In genomic region chr22:39170825-39171622, GRCh38 we compare ENCODE assay signal across 8 cellular contexts. TPM values are rescaled to one million over a fixed set of nuclear protein-coding genes. Genes with fewer than 3 reads are reported as not detected.
DNase-seq lines count a peak whose midpoint lies in the region; ATAC-seq lines count a peak whose summit lies in the region.

No MANE protein-coding gene starts in this region.

- ATAC-seq in HG02571 (IDR thresholded peaks at IDR 0.05; ENCODE audit: unreplicated experiment) = peak; percentile 71
- peak; percentile 96 for ATAC-seq in left lobe of liver
- ATAC-seq in HG03139 (IDR thresholded peaks at IDR 0.05; ENCODE audit: unreplicated experiment) = no peak

- DNase-seq in DMS153 (lab: John Stamatoyannopoulos, UW) (peak; percentile 75), NCI-H2171 treated with DMSO at 0.1 percent for 48 hours (lab: John Stamatoyannopoulos, UW) (peak; percentile 67), left lobe of liver (ENCODE audit: low spot score) (peak; percentile 83)
- DNase-seq in activated CD4-positive, CD25-positive, alpha-beta regulatory T cell treated with anti-CD3 and anti-CD28 coated beads, Interleukin-2, amount 50 U/mL, for 72 hours = peak; percentile 93
- DNase-seq in central memory CD4-positive, alpha-beta T cell = peak; percentile 78
- peak; percentile 73 to 81 for DNase-seq in stimulated activated CD4-positive, alpha-beta T cell treated with anti-CD3 and anti-CD28 coated beads, Interleukin-4, amount 100 ng/mL, for 4 hours

RNA-seq across cellular contexts. Expression of gene CBX7, which starts 18.5 kb away (rescaled TPM):
- 15.7 TPM for total RNA-seq in left lobe of liver
